In genomic region chr1:174222166-174222949, GRCh38 we compare ENCODE assay signal across 15 cellular contexts.
A peak's percentile ranks its signal among the peaks of the same experiment; 100 is the strongest.
DNase-seq lines count a peak whose midpoint lies in the region; ATAC-seq and TF ChIP-seq lines count a peak whose summit lies in the region.
"Had no signal": no experiment of that assay in that cellular context is flagged by ENCODE, and none has a peak within 500 bp of the region (broad histone marks: within the 10 kb centered on the region; RNA-seq: fewer than 3 reads in every experiment).

No MANE protein-coding gene starts in this region.

- H3K9ac ChIP-seq in OCI-LY3 (ENCODE audit: low read length), result no peak overlapping the region

- no peak overlapping the region for H3K27ac Mint-ChIP-seq in activated CD8-positive, alpha-beta T cell treated with anti-CD3 and anti-CD28 coated beads for 36 hours
- H3K27ac Mint-ChIP-seq in activated CD8-positive, alpha-beta T cell treated with anti-CD3 and anti-CD28 coated beads, Interleukin-2, amount 10 ng/mL, durations not matched to agents 7 days and 5 days, result no peak overlapping the region
- H3K27ac Mint-ChIP-seq in stimulated activated effector memory CD8-positive, alpha-beta T cell treated with anti-CD3 and anti-CD28 coated beads, Interleukin-12 subunit alpha, Interleukin-12 subunit beta, amount 100 ng/mL, for 72 hours, result no peak overlapping the region
- H3K27ac Mint-ChIP-seq: T-helper 2 cell treated with Interferon-gamma antibody and Interleukin-4, amounts not matched to agents 5 μg/mL and 100 μg/mL, for 36 hours had no signal

- no peak overlapping the region for H3K4me3 ChIP-seq in OCI-LY3 (ENCODE audit: low read length)
- H3K4me3 ChIP-seq in epithelial cell of proximal tubule (ENCODE audit: low read depth, low read length), result no peak overlapping the region
- no peak overlapping the region for H3K4me3 ChIP-seq in tibial artery
- H3K4me3 ChIP-seq: A549, right atrium auricular region, thoracic aorta had no signal

- intact Hi-C loops in activated CD8-positive, alpha-beta T cell treated with anti-CD3 and anti-CD28 coated beads for 36 hours (cut with micrococcal nuclease), result no loop called here
- intact Hi-C loops in tibial artery (cut with DNase I; ENCODE audit: low total_unique reads), result no loop called here

- H3K27me3 ChIP-seq in OCI-LY3 (ENCODE audit: low read depth, low read length), result no peaks in the 10 kb centered on the region
- no peaks in the 10 kb centered on the region for H3K27me3 ChIP-seq in tibial artery
- H3K27me3 ChIP-seq: right atrium auricular region had no signal

- peaks cover 22% of the 10 kb centered on the region for H3K36me3 Mint-ChIP-seq in activated CD8-positive, alpha-beta T cell treated with anti-CD3 and anti-CD28 coated beads for 36 hours (ENCODE audit: low read depth)
- H3K36me3 Mint-ChIP-seq in activated CD8-positive, alpha-beta T cell treated with anti-CD3 and anti-CD28 coated beads, Interleukin-2, amount 10 ng/mL, durations not matched to agents 7 days and 5 days (ENCODE audit: low read depth), result peaks cover 36% of the 10 kb centered on the region
- H3K36me3 Mint-ChIP-seq in stimulated activated effector memory CD8-positive, alpha-beta T cell treated with anti-CD3 and anti-CD28 coated beads, Interleukin-12 subunit alpha, Interleukin-12 subunit beta, amount 100 ng/mL, for 72 hours, result peaks cover 69% of the 10 kb centered on the region

- TF ChIP-seq CTCF in activated CD8-positive, alpha-beta T cell treated with anti-CD3 and anti-CD28 coated beads for 36 hours (IDR thresholded peaks at IDR 0.05), result no peak
- TF ChIP-seq CTCF in OCI-LY3 (IDR thresholded peaks at IDR 0.05; ENCODE audit: low read depth, low read length), result no peak
- no peak for TF ChIP-seq CTCF in epithelial cell of proximal tubule (conservative IDR thresholded peaks at IDR 0.05; ENCODE audit: low read depth, low read length)
- TF ChIP-seq CTCF in tibial artery (IDR thresholded peaks at IDR 0.05), result no peak

- no peak overlapping the region for H3K4me3 Mint-ChIP-seq in activated CD8-positive, alpha-beta T cell treated with anti-CD3 and anti-CD28 coated beads for 36 hours
- H3K4me3 Mint-ChIP-seq in activated CD8-positive, alpha-beta T cell treated with anti-CD3 and anti-CD28 coated beads, Interleukin-2, amount 10 ng/mL, durations not matched to agents 7 days and 5 days, result no peak overlapping the region
- no peak overlapping the region for H3K4me3 Mint-ChIP-seq in stimulated activated effector memory CD8-positive, alpha-beta T cell treated with anti-CD3 and anti-CD28 coated beads, Interleukin-12 subunit alpha, Interleukin-12 subunit beta, amount 100 ng/mL, for 72 hours
- H3K4me3 Mint-ChIP-seq: T-helper 2 cell treated with Interferon-gamma antibody and Interleukin-4, amounts not matched to agents 5 μg/mL and 100 μg/mL, for 36 hours had no signal

- peaks cover 15% of the 10 kb centered on the region for H3K4me1 Mint-ChIP-seq in activated CD8-positive, alpha-beta T cell treated with anti-CD3 and anti-CD28 coated beads for 36 hours (ENCODE audit: low read depth)
- peaks cover 11% of the 10 kb centered on the region for H3K4me1 Mint-ChIP-seq in activated CD8-positive, alpha-beta T cell treated with anti-CD3 and anti-CD28 coated beads, Interleukin-2, amount 10 ng/mL, durations not matched to agents 7 days and 5 days (ENCODE audit: low read depth)
- peaks cover 13% of the 10 kb centered on the region for H3K4me1 Mint-ChIP-seq in stimulated activated effector memory CD8-positive, alpha-beta T cell treated with anti-CD3 and anti-CD28 coated beads, Interleukin-12 subunit alpha, Interleukin-12 subunit beta, amount 100 ng/mL, for 72 hours

- peaks cover 8% of the 10 kb centered on the region; the same call in 1 of the 2 replicates for H4K20me1 ChIP-seq in OCI-LY3 (ENCODE audit: insufficient read depth, low read length)

- H3K36me3 ChIP-seq in OCI-LY3 (replicated peaks; ENCODE audit: low read depth, low read length), result peaks cover 22% of the 10 kb centered on the region
- peaks cover 5 to 14% (median 9%) of the 10 kb centered on the region in 3 donors for H3K36me3 ChIP-seq in tibial artery

- H3K27me3 Mint-ChIP-seq in activated CD8-positive, alpha-beta T cell treated with anti-CD3 and anti-CD28 coated beads for 36 hours, result no peaks in the 10 kb centered on the region
- no peaks in the 10 kb centered on the region for H3K27me3 Mint-ChIP-seq in activated CD8-positive, alpha-beta T cell treated with anti-CD3 and anti-CD28 coated beads, Interleukin-2, amount 10 ng/mL, durations not matched to agents 7 days and 5 days (ENCODE audit: low read depth)

- 0 out of 2 replicates have a peak overlapping the region, but pooled peaks have one; percentile 72 for H3K4me2 ChIP-seq in OCI-LY3 (ENCODE audit: low read length)
- H3K4me2 ChIP-seq: A549 had no signal

- H3K79me2 ChIP-seq in OCI-LY3 (ENCODE audit: low read length), result peaks cover 24% of the 10 kb centered on the region

- CTCF ChIA-PET in activated CD8-positive, alpha-beta T cell treated with anti-CD3 and anti-CD28 coated beads for 36 hours (lab: Charles Lee), result interaction anchor here (1.0 to 1.2 kb wide), 2 partner anchors 40 to 70 kb away, joined by 3 read pairs; no protein-coding TSS in a partner anchor
- CTCF ChIA-PET in activated CD8-positive, alpha-beta T cell treated with anti-CD3 and anti-CD28 coated beads, Interleukin-2, amount 10 ng/mL, durations not matched to agents 7 days and 5 days (lab: Charles Lee), result interaction anchor here (1.0 to 1.6 kb wide), 2 partner anchors 15 to 19 kb away, joined by 3 read pairs; no protein-coding TSS in a partner anchor

- no peak overlapping the region for H2AFZ ChIP-seq in OCI-LY3 (ENCODE audit: low read depth, low read length)

- no peak for DNase-seq in activated CD8-positive, alpha-beta T cell treated with anti-CD3 and anti-CD28 coated beads for 36 hours
- no peak for DNase-seq in activated CD8-positive, alpha-beta T cell treated with anti-CD3 and anti-CD28 coated beads, Interleukin-2, amount 10 ng/mL, durations not matched to agents 7 days and 5 days
- DNase-seq in epithelial cell of proximal tubule (ENCODE audit: low read depth), result peak; percentile 42
- DNase-seq in stimulated activated effector memory CD8-positive, alpha-beta T cell treated with anti-CD3 and anti-CD28 coated beads, Interleukin-12 subunit alpha, Interleukin-12 subunit beta, amount 100 ng/mL, for 72 hours (ENCODE audit: low spot score in 2 of 2), result no peak
- DNase-seq in tibial artery, result no peak
- no peak for DNase-seq in superior temporal gyrus (ENCODE audit: extremely low spot score)
- DNase-seq: amygdala, DMS153, NCI-H2081 had no signal

- POLR2A ChIA-PET in activated CD8-positive, alpha-beta T cell treated with anti-CD3 and anti-CD28 coated beads for 36 hours (lab: Charles Lee), result no interaction called here
- POLR2A ChIA-PET in activated CD8-positive, alpha-beta T cell treated with anti-CD3 and anti-CD28 coated beads, Interleukin-2, amount 10 ng/mL, durations not matched to agents 7 days and 5 days (lab: Charles Lee), result interaction anchor here (0.6 kb wide), 1 partner anchor 89 kb away, joined by 5 read pairs; no protein-coding TSS in a partner anchor

- H3K27ac ChIP-seq in OCI-LY3 (ENCODE audit: low read length), result no peak overlapping the region
- H3K27ac ChIP-seq in tibial artery, result no peak overlapping the region
- H3K27ac ChIP-seq: A549, right atrium auricular region, thoracic aorta had no signal

- H3K4me1 ChIP-seq in OCI-LY3 (ENCODE audit: low read length) (peaks cover 49% of the 10 kb centered on the region), tibial artery (peaks cover 0 to 2% (median 0%) of the 10 kb centered on the region in 4 donors)

- H3K9me3 Mint-ChIP-seq in activated CD8-positive, alpha-beta T cell treated with anti-CD3 and anti-CD28 coated beads for 36 hours, result peaks cover 6% of the 10 kb centered on the region
- H3K9me3 Mint-ChIP-seq in activated CD8-positive, alpha-beta T cell treated with anti-CD3 and anti-CD28 coated beads, Interleukin-2, amount 10 ng/mL, durations not matched to agents 7 days and 5 days (ENCODE audit: insufficient read depth), result peaks cover 6% of the 10 kb centered on the region
- no peaks in the 10 kb centered on the region for H3K9me3 Mint-ChIP-seq in stimulated activated effector memory CD8-positive, alpha-beta T cell treated with anti-CD3 and anti-CD28 coated beads, Interleukin-12 subunit alpha, Interleukin-12 subunit beta, amount 100 ng/mL, for 72 hours

- ATAC-seq in activated CD8-positive, alpha-beta T cell treated with anti-CD3 and anti-CD28 coated beads for 36 hours, result peak; percentile 20
- no peak for ATAC-seq in activated CD8-positive, alpha-beta T cell treated with anti-CD3 and anti-CD28 coated beads, Interleukin-2, amount 10 ng/mL, durations not matched to agents 7 days and 5 days
- peak; percentile 96 for ATAC-seq in stimulated activated effector memory CD8-positive, alpha-beta T cell treated with anti-CD3 and anti-CD28 coated beads, Interleukin-12 subunit alpha, Interleukin-12 subunit beta, amount 100 ng/mL, for 72 hours
- no peak for ATAC-seq in GM21576 (IDR thresholded peaks at IDR 0.05; ENCODE audit: unreplicated experiment)
- ATAC-seq: A549 had no signal

- H3K9me3 ChIP-seq in OCI-LY3 (ENCODE audit: insufficient read depth, low read length), result no peaks in the 10 kb centered on the region
- H3K9me3 ChIP-seq in tibial artery, result no peaks in the 10 kb centered on the region
- H3K9me3 ChIP-seq: thoracic aorta had no signal

Comparison
In these comparisons a context has a peak if more than half of its experiments do, and no peak if none do; other contexts are left out.
1. ATAC-seq: peak in activated CD8-positive, alpha-beta T cell treated with anti-CD3 and anti-CD28 coated beads for 36 hours (single experiment) and stimulated activated effector memory CD8-positive, alpha-beta T cell treated with anti-CD3 and anti-CD28 coated beads, Interleukin-12 subunit alpha, Interleukin-12 subunit beta, amount 100 ng/mL, for 72 hours (single experiment); none in activated CD8-positive, alpha-beta T cell treated with anti-CD3 and anti-CD28 coated beads, Interleukin-2, amount 10 ng/mL, durations not matched to agents 7 days and 5 days (single experiment) and GM21576 (single experiment).